ENCODE assay signal across 14 cellular contexts in the genomic region with DNA sequence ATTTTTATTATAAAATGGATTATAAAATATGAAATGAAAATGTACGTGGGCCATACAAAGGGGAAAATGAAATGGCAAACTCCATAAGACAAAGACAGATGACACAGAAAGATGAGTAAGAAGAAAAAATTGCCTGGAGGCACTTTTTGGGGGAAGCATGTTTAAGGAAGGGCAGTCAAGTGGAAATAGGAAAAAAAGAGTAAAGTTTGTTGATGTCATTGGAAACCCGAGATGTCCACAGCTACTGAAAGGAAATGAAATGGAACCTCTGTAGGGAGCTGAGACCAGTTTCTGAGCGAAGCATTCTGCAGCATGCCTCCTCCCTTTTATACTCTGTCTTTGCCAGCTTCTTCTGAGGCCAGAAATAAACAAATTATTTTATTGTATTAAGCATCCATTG.
DNase-seq lines count a peak whose midpoint lies in the region; ATAC-seq and TF ChIP-seq lines count a peak whose summit lies in the region.
"Had no signal": no experiment of that assay in that cellular context is flagged by ENCODE, and none has a peak within 500 bp of the region (broad histone marks: within the 10 kb centered on the region; RNA-seq: fewer than 3 reads in every experiment).

No MANE protein-coding gene starts in this region.

- no peak overlapping the region for H3K4me3 Mint-ChIP-seq in chondrocyte (ENCODE audit: unreplicated experiment)
- no peak overlapping the region for H3K4me3 Mint-ChIP-seq in H9
- no peak overlapping the region for H3K4me3 Mint-ChIP-seq in type B pancreatic cell
- H3K4me3 Mint-ChIP-seq in natural killer cell: no peak overlapping the region
- H3K4me3 Mint-ChIP-seq: activated B cell treated with CpG ODN at 0.5 μM for 24 hours; activated naive CD8-positive, alpha-beta T cell treated with anti-CD3 and anti-CD28 coated beads, Interleukin-2, amount 10 ng/mL, durations not matched to agents 7 days and 5 days; IgD-negative memory B cell; stimulated activated naive B cell treated with anti-CD40 and anti-IgM and Interleukin-4, amounts not matched to agents 10 μg/mL and 1 μg/mL and 100 μg/mL, for 72 hours had no signal

- H2AFZ ChIP-seq in H9 (ENCODE audit: low read length): no peak overlapping the region

- H3T11ph ChIP-seq in H9 (ENCODE audit: low read length): no peak overlapping the region

- peak overlapping the region; percentile 18 for H3K27ac Mint-ChIP-seq in chondrocyte (ENCODE audit: unreplicated experiment)
- H3K27ac Mint-ChIP-seq in H9: no peak overlapping the region
- H3K27ac Mint-ChIP-seq in type B pancreatic cell: no peak overlapping the region
- H3K27ac Mint-ChIP-seq in natural killer cell: no peak overlapping the region
- H3K27ac Mint-ChIP-seq: activated B cell treated with CpG ODN at 0.5 μM for 24 hours; activated naive CD8-positive, alpha-beta T cell treated with anti-CD3 and anti-CD28 coated beads, Interleukin-2, amount 10 ng/mL, durations not matched to agents 7 days and 5 days; IgD-negative memory B cell; stimulated activated naive B cell treated with anti-CD40 and anti-IgM and Interleukin-4, amounts not matched to agents 10 μg/mL and 1 μg/mL and 100 μg/mL, for 72 hours had no signal

- H3K27me3 ChIP-seq in H9 (ENCODE audit: insufficient read depth, low read length): no peaks in the 10 kb centered on the region

- H3K14ac ChIP-seq in H9 (ENCODE audit: insufficient read depth, low read length): no peak overlapping the region

- H2BK15ac ChIP-seq in H9 (ENCODE audit: low read depth, low read length): no peak overlapping the region

- H3K4me1 Mint-ChIP-seq in chondrocyte (ENCODE audit: low read depth): peaks cover 73% of the 10 kb centered on the region
- H3K4me1 Mint-ChIP-seq in H9: peaks cover 31 to 39% of the 10 kb centered on the region in 2 experiments
- H3K4me1 Mint-ChIP-seq in type B pancreatic cell (ENCODE audit: unreplicated experiment): peaks cover 17% of the 10 kb centered on the region
- peaks cover 0 to 10% of the 10 kb centered on the region in 2 donors for H3K4me1 Mint-ChIP-seq in natural killer cell
- H3K4me1 Mint-ChIP-seq: activated B cell treated with CpG ODN at 0.5 μM for 24 hours, IgD-negative memory B cell had no signal

- H3K9ac ChIP-seq in H9 (ENCODE audit: extremely low read depth, insufficient read length, low read length): no peak overlapping the region

- no peak overlapping the region for H3K27ac ChIP-seq in H9 (ENCODE audit: insufficient read length, low read depth, low read length)

- H4K8ac ChIP-seq in H9 (replicated peaks; ENCODE audit: insufficient read length, low read depth, low read length): no peak overlapping the region

- H3K4ac ChIP-seq in H9 (ENCODE audit: low read depth, low read length): no peak overlapping the region

- H3K23ac ChIP-seq in H9 (ENCODE audit: insufficient read length, low read depth, low read length): no peak overlapping the region

- H3K36me3 Mint-ChIP-seq in chondrocyte (ENCODE audit: low read depth): peaks cover 5% of the 10 kb centered on the region
- H3K36me3 Mint-ChIP-seq in H9 (ENCODE audit: insufficient read depth in 1 of 3, low read depth in 3 of 3): peaks cover 0 to 20% (median 17%) of the 10 kb centered on the region in 3 experiments; a peak in 5 of 7 replicates
- H3K36me3 Mint-ChIP-seq in type B pancreatic cell: peaks cover 7% of the 10 kb centered on the region
- H3K36me3 Mint-ChIP-seq in natural killer cell: no peaks in the 10 kb centered on the region
- H3K36me3 Mint-ChIP-seq: activated naive CD8-positive, alpha-beta T cell treated with anti-CD3 and anti-CD28 coated beads, Interleukin-2, amount 10 ng/mL, durations not matched to agents 7 days and 5 days; stimulated activated naive B cell treated with anti-CD40 and anti-IgM and Interleukin-4, amounts not matched to agents 10 μg/mL and 1 μg/mL and 100 μg/mL, for 72 hours had no signal

- no peaks in the 10 kb centered on the region for H3K79me1 ChIP-seq in H9 (ENCODE audit: insufficient read depth, low read depth, low read length, poor library complexity, severe bottlenecking)

- no peak overlapping the region for H3K56ac ChIP-seq in H9 (ENCODE audit: insufficient read length, low read depth, low read length)

- no peak for ATAC-seq in HG02852 (IDR thresholded peaks at IDR 0.05; ENCODE audit: unreplicated experiment)
- no peak for ATAC-seq in natural killer cell
- ATAC-seq: stimulated activated naive B cell treated with anti-CD40 and anti-IgM and Interleukin-4, amounts not matched to agents 10 μg/mL and 1 μg/mL and 100 μg/mL, for 72 hours had no signal

- no peak overlapping the region for H3K18ac ChIP-seq in H9 (ENCODE audit: insufficient read length, low read depth, low read length)

- H2BK5ac ChIP-seq in H9 (ENCODE audit: insufficient read length, low read length): no peak overlapping the region

- no peak overlapping the region for H3K4me2 ChIP-seq in H9 (ENCODE audit: insufficient read depth, insufficient read length, low read length)

- DNase-seq in EL (peak; percentile 86), NCI-H2171 treated with DMSO at 0.1 percent for 48 hours (lab: John Stamatoyannopoulos, UW) (peak; percentile 52), chondrocyte (ENCODE audit: low spot score) (no peak), non-pigmented ciliary epithelial cell (ENCODE audit: low read depth) (peak; percentile 49), H9 (no peak), type B pancreatic cell (ENCODE audit: extremely low spot score, unreplicated experiment) (no peak), natural killer cell (no peak)
- DNase-seq: activated B cell treated with CpG ODN at 0.5 μM for 24 hours; activated naive CD8-positive, alpha-beta T cell treated with anti-CD3 and anti-CD28 coated beads, Interleukin-2, amount 10 ng/mL, durations not matched to agents 7 days and 5 days; NCI-H187; stimulated activated CD4-positive, alpha-beta T cell treated with anti-CD3 and anti-CD28 coated beads, Interleukin-4, amount 100 ng/mL, for 24 hours; stimulated activated naive B cell treated with anti-CD40 and anti-IgM and Interleukin-4, amounts not matched to agents 10 μg/mL and 1 μg/mL and 100 μg/mL, for 72 hours had no signal

- peaks cover 3% of the 10 kb centered on the region for H3K9me3 Mint-ChIP-seq in chondrocyte (ENCODE audit: low read depth)
- peaks cover 0 to 12% of the 10 kb centered on the region in 2 experiments; a peak in 3 of 5 replicates for H3K9me3 Mint-ChIP-seq in H9
- peaks cover 11% of the 10 kb centered on the region for H3K9me3 Mint-ChIP-seq in type B pancreatic cell
- no peaks in the 10 kb centered on the region for H3K9me3 Mint-ChIP-seq in natural killer cell
- H3K9me3 Mint-ChIP-seq: activated B cell treated with CpG ODN at 0.5 μM for 24 hours had no signal

- peaks cover 9% of the 10 kb centered on the region for H3K4me1 ChIP-seq in H9 (ENCODE audit: insufficient read depth, low read length)

- no peak overlapping the region for H2BK20ac ChIP-seq in H9 (ENCODE audit: low read depth, low read length, poor library complexity, severe bottlenecking)

- H4K91ac ChIP-seq in H9 (ENCODE audit: insufficient read length, low read depth, low read length): no peak overlapping the region

- H2BK120ac ChIP-seq in H9 (ENCODE audit: low read depth, low read length, poor library complexity, severe bottlenecking): no peak overlapping the region

- 100% methylated on average over 1 of the region's 3 CpGs for WGBS in H9 (ENCODE audit: extremely low coverage, insufficient read length, low lambda C conversion rate)

- no peaks in the 10 kb centered on the region for H4K20me1 ChIP-seq in H9 (ENCODE audit: control insufficient read depth, insufficient read depth, insufficient read length)

- H2AK5ac ChIP-seq in H9 (ENCODE audit: insufficient read length, low read length): no peak overlapping the region

- no peak overlapping the region for H2BK12ac ChIP-seq in H9 (ENCODE audit: insufficient read length, low read depth, low read length)

- no peaks in the 10 kb centered on the region for H3K23me2 ChIP-seq in H9 (ENCODE audit: insufficient read length, low read depth, low read length, poor library complexity, severe bottlenecking)

- peaks cover 6% of the 10 kb centered on the region; the same call in 1 of the 2 replicates for H3K79me2 ChIP-seq in H9 (ENCODE audit: insufficient read depth, low read length)

- H3K27me3 Mint-ChIP-seq in chondrocyte (ENCODE audit: low read depth) (no peaks in the 10 kb centered on the region), H9 (ENCODE audit: low read depth) (no peaks in the 10 kb centered on the region; the same call in 1 of the 2 replicates), type B pancreatic cell (no peaks in the 10 kb centered on the region), natural killer cell (ENCODE audit: low read depth in 2 of 2) (peaks cover 0 to 5% of the 10 kb centered on the region in 2 donors)
- H3K27me3 Mint-ChIP-seq: activated B cell treated with CpG ODN at 0.5 μM for 24 hours; stimulated activated naive B cell treated with anti-CD40 and anti-IgM and Interleukin-4, amounts not matched to agents 10 μg/mL and 1 μg/mL and 100 μg/mL, for 72 hours had no signal

- no peak overlapping the region for H4K5ac ChIP-seq in H9 (ENCODE audit: insufficient read length, low read depth, low read length)

- no peaks in the 10 kb centered on the region for H3K9me3 ChIP-seq in H9 (ENCODE audit: control insufficient read depth, low read depth, low read length)

- intact Hi-C loops in natural killer cell (cut with micrococcal nuclease): no loop called here

- TF ChIP-seq CTCF in chondrocyte (IDR thresholded peaks at IDR 0.05) (no peak), H9 (conservative IDR thresholded peaks at IDR 0.05) (no peak), type B pancreatic cell (conservative IDR thresholded peaks at IDR 0.05) (no peak), natural killer cell (IDR thresholded peaks at IDR 0.05) (no peak)

Comparison
In these comparisons a context has a peak if more than half of its experiments do, and no peak if none do; other contexts are left out.
1. DNase-seq: peak in EL (single experiment), NCI-H2171 treated with DMSO at 0.1 percent for 48 hours (single experiment) and non-pigmented ciliary epithelial cell (single experiment); none in chondrocyte (single experiment), H9 (single experiment), type B pancreatic cell (single experiment) and natural killer cell (single experiment).